ENCODE assay signal across 8 cellular contexts in genomic region chr19:4803736-4804695, GRCh38. TPM values are rescaled to one million over a fixed set of nuclear protein-coding genes. Genes with fewer than 3 reads are reported as not detected.
DNase-seq lines count a peak whose midpoint lies in the region; ATAC-seq and TF ChIP-seq lines count a peak whose summit lies in the region.

No MANE protein-coding gene starts in this region.

- POLR2A ChIA-PET in HEK293T (lab: Yijun Ruan, JAX): no interaction called here

- 49% methylated on average over 31 of the region's 33 CpGs for WGBS in prostate gland

- ATAC-seq in activated T-cell treated with anti-CD3 and anti-CD28 coated beads, Interleukin-2, amount 50 U/mL, for 72 hours (replicated peaks in 1 of 2): peak; percentile 89 to 93
- no peak for ATAC-seq in foreskin keratinocyte
- no peak for ATAC-seq in GM21367 (IDR thresholded peaks at IDR 0.05; ENCODE audit: unreplicated experiment)

- H3K36me3 ChIP-seq in prostate gland: no peaks in the 10 kb centered on the region

- no peak overlapping the region for H3K27ac ChIP-seq in foreskin keratinocyte
- H3K27ac ChIP-seq in prostate gland: no peak overlapping the region

- peak overlapping the region in 1 of 2 donors; percentile 40 for H3K4me3 Mint-ChIP-seq in activated T-cell treated with anti-CD3 and anti-CD28 coated beads, Interleukin-2, amount 50 U/mL, for 72 hours

- H3K4me3 ChIP-seq in prostate gland: no peak overlapping the region

- no peaks in the 10 kb centered on the region for H3K9me3 ChIP-seq in prostate gland

- H3K27me3 Mint-ChIP-seq in activated T-cell treated with anti-CD3 and anti-CD28 coated beads, Interleukin-2, amount 50 U/mL, for 72 hours (ENCODE audit: low read depth): no peaks in the 10 kb centered on the region

- intact Hi-C loops in prostate gland (cut with DNase I): no loop called here

- H3K4me1 ChIP-seq in foreskin keratinocyte: no peaks in the 10 kb centered on the region
- no peaks in the 10 kb centered on the region for H3K4me1 ChIP-seq in prostate gland (replicated peaks)

- no peaks in the 10 kb centered on the region for H3K27me3 ChIP-seq in foreskin keratinocyte
- no peaks in the 10 kb centered on the region for H3K27me3 ChIP-seq in prostate gland (replicated peaks; ENCODE audit: insufficient read depth)

- no peaks in the 10 kb centered on the region for H3K4me1 Mint-ChIP-seq in activated T-cell treated with anti-CD3 and anti-CD28 coated beads, Interleukin-2, amount 50 U/mL, for 72 hours (ENCODE audit: low read depth)

- CTCF ChIA-PET in HEK293T (lab: Yijun Ruan, JAX): interaction anchor here (0.8 to 1.3 kb wide), 3 partner anchors 10 to 224 kb away, joined by 3 to 7 read pairs (median 7); no protein-coding TSS in a partner anchor

- no peaks in the 10 kb centered on the region for H3K9me3 Mint-ChIP-seq in activated T-cell treated with anti-CD3 and anti-CD28 coated beads, Interleukin-2, amount 50 U/mL, for 72 hours

- no peak for TF ChIP-seq POLR2A in prostate gland (IDR thresholded peaks at IDR 0.05)

- H3K27ac Mint-ChIP-seq in activated T-cell treated with anti-CD3 and anti-CD28 coated beads, Interleukin-2, amount 50 U/mL, for 72 hours: no peak overlapping the region

- TF ChIP-seq CTCF in foreskin keratinocyte (conservative IDR thresholded peaks at IDR 0.05) (peak; percentile 89), prostate gland (IDR thresholded peaks at IDR 0.05) (peak; percentile 28 to 86 (median 74))

- DNase-seq in CD1c-positive myeloid dendritic cell (ENCODE audit: extremely low spot score): peak; percentile 67
- peak; percentile 75 for DNase-seq in HEK293T (ENCODE audit: extremely low spot score)
- peak; percentile 65 for DNase-seq in RKO (ENCODE audit: low spot score)
- DNase-seq in activated T-cell treated with anti-CD3 and anti-CD28 coated beads, Interleukin-2, amount 50 U/mL, for 72 hours: peak; percentile 77 to 82
- no peak for DNase-seq in foreskin keratinocyte
- peak; percentile 58 for DNase-seq in prostate gland (ENCODE audit: low spot score)
- DNase-seq in middle frontal gyrus (ENCODE audit: extremely low spot score, low spot score): no peak

- H3K36me3 Mint-ChIP-seq in activated T-cell treated with anti-CD3 and anti-CD28 coated beads, Interleukin-2, amount 50 U/mL, for 72 hours (ENCODE audit: insufficient read depth in 2 of 2): no peaks in the 10 kb centered on the region

TF ChIP-seq in HEK293T, 16 proteins besides CTCF, POLR2A, EP300 and RAD21:
- TF ChIP-seq L3MBTL2 (conservative IDR thresholded peaks at IDR 0.05) (no peak), ARNT (IDR thresholded peaks at IDR 0.05) (no peak), NFRKB (IDR thresholded peaks at IDR 0.05) (no peak), FOXK2 (IDR thresholded peaks at IDR 0.05) (no peak), FOXM1 (IDR thresholded peaks at IDR 0.05; ENCODE audit: borderline replicate concordance) (no peak), ZNF384 (IDR thresholded peaks at IDR 0.05) (no peak), CTBP1 (IDR thresholded peaks at IDR 0.05; ENCODE audit: borderline replicate concordance) (no peak), SP1 (IDR thresholded peaks at IDR 0.05) (no peak), SUZ12 (IDR thresholded peaks at IDR 0.05) (no peak), FOXA1 (IDR thresholded peaks at IDR 0.05) (no peak), TARDBP (IDR thresholded peaks at IDR 0.05) (no peak), LEF1 (IDR thresholded peaks at IDR 0.05; ENCODE audit: borderline replicate concordance) (no peak), ELF4 (IDR thresholded peaks at IDR 0.05) (no peak), PKNOX1 (IDR thresholded peaks at IDR 0.05) (no peak), HDGF (IDR thresholded peaks at IDR 0.05; ENCODE audit: borderline replicate concordance) (no peak), BHLHE40 (IDR thresholded peaks at IDR 0.05; ENCODE audit: borderline replicate concordance) (no peak)

RNA-seq across cellular contexts. Expression of gene FEM1A, which starts 12.5 kb away (rescaled TPM):
- 10 to 100 TPM in 1 of 2 donors, 1 to 10 TPM in 1; 9.8 to 11.8 TPM for total RNA-seq in activated T-cell treated with anti-CD3 and anti-CD28 coated beads, Interleukin-2, amount 50 U/mL, for 72 hours
- total RNA-seq in foreskin keratinocyte (11.5 and 12.8 TPM in 2 replicates), prostate gland (10 to 100 TPM; 20.7 to 30.4 TPM)
- 4.5 and 5.9 TPM in 2 replicates for polyA plus RNA-seq in foreskin keratinocyte

RNA-seq across cellular contexts. Expression of gene TICAM1, which starts 27.5 kb away (rescaled TPM):
- total RNA-seq in activated T-cell treated with anti-CD3 and anti-CD28 coated beads, Interleukin-2, amount 50 U/mL, for 72 hours: 10 to 100 TPM; 18.7 to 20.5 TPM
- 14.6 and 16.6 TPM in 2 replicates for total RNA-seq in foreskin keratinocyte
- 24.4 and 26.4 TPM in 2 replicates for polyA plus RNA-seq in foreskin keratinocyte
- total RNA-seq in prostate gland: 1 to 10 TPM; 8.3 to 9.1 TPM

Comparison
In these comparisons a context has a peak if more than half of its experiments do, and no peak if none do; other contexts are left out.
1. DNase-seq: peak in CD1c-positive myeloid dendritic cell (single experiment), HEK293T (single experiment), RKO (single experiment), activated T-cell treated with anti-CD3 and anti-CD28 coated beads, Interleukin-2, amount 50 U/mL, for 72 hours (2 of 2) and prostate gland (single experiment); none in foreskin keratinocyte (0 of 2) and middle frontal gyrus (single experiment).
2. ATAC-seq: peak in activated T-cell treated with anti-CD3 and anti-CD28 coated beads, Interleukin-2, amount 50 U/mL, for 72 hours (2 of 2); none in foreskin keratinocyte (single experiment) and GM21367 (single experiment).